21 cellular contexts compared by ENCODE assay signal in genomic region chr9:79432485-79432884, GRCh38.
A peak's percentile ranks its signal among the peaks of the same experiment; 100 is the strongest.
DNase-seq lines count a peak whose midpoint lies in the region; ATAC-seq and TF ChIP-seq lines count a peak whose summit lies in the region.
"Had no signal": no experiment of that assay in that cellular context is flagged by ENCODE, and none has a peak within 500 bp of the region (broad histone marks: within the 10 kb centered on the region; RNA-seq: fewer than 3 reads in every experiment).

No MANE protein-coding gene starts in this region.

- no peaks in the 10 kb centered on the region for H3K9me3 ChIP-seq in A673 (ENCODE audit: low read depth, low read length, poor library complexity, severe bottlenecking)
- H3K9me3 ChIP-seq: ascending aorta, vagina had no signal

- H3K4me1 ChIP-seq in A673 (ENCODE audit: insufficient read depth, low read length, poor library complexity, severe bottlenecking), result no peaks in the 10 kb centered on the region
- H3K4me1 ChIP-seq: ascending aorta, spleen, vagina had no signal

- no peaks in the 10 kb centered on the region for H3K36me3 ChIP-seq in A673 (ENCODE audit: insufficient read depth, low read length, poor library complexity, severe bottlenecking)
- H3K36me3 ChIP-seq: ascending aorta, spleen, vagina had no signal

- BruUV-seq in A673 (replicated peaks; lab: Mats Ljungman, UMichigan), result no TSS peak

- CTCF ChIA-PET in A673 (lab: Charles Lee), result no interaction called here

- 0 out of 2 replicates have a peak, but pooled peaks have one; percentile 24 for TF ChIP-seq CTCF in A673 (conservative IDR thresholded peaks at IDR 0.05; ENCODE audit: low read depth, low read length)
- TF ChIP-seq CTCF in epithelial cell of proximal tubule (conservative IDR thresholded peaks at IDR 0.05; ENCODE audit: low read depth, low read length), result peak; percentile 29

- H3K27me3 ChIP-seq in A673 (replicated peaks; ENCODE audit: insufficient read depth, low read depth, low read length, poor library complexity), result peaks cover 14% of the 10 kb centered on the region
- H3K27me3 ChIP-seq: ascending aorta, vagina had no signal

- DNase-seq in A673 (ENCODE audit: low spot score), result no peak
- peak; percentile 11 for DNase-seq in NCI-H460 (ENCODE audit: extremely low read depth, low read depth)
- no peak for DNase-seq in epithelial cell of proximal tubule (ENCODE audit: low read depth)
- no peak for DNase-seq in stimulated activated CD4-positive, alpha-beta T cell treated with anti-CD3 and anti-CD28 coated beads, Interleukin-12 subunit alpha, Interleukin-12 subunit beta, amount 100 ng/mL, for 4 hours
- DNase-seq in hypothalamus (lab: John Stamatoyannopoulos, UW), result no peak
- no peak for DNase-seq in Ammon's horn (ENCODE audit: low spot score)
- DNase-seq: activated CD8-positive, alpha-beta T cell treated with anti-CD3 and anti-CD28 coated beads, Interleukin-2, amount 10 ng/mL, durations not matched to agents 7 days and 5 days; activated naive CD4-positive, alpha-beta T cell treated with anti-CD3 and anti-CD28 coated beads, Interleukin-2, amount 50 U/mL, for 16 hours; activated T-cell treated with anti-CD3 and anti-CD28 coated beads, Interleukin-2, amount 50 U/mL, for 4 hours; effector memory CD4-positive, alpha-beta T cell; HCEC 1CT; MV-4-11; NCI-H187 treated with DMSO at 0.1 percent for 48 hours; NCI-H446 treated with DMSO at 0.1 percent for 48 hours; spleen; T-helper 1 cell had no signal

- intact Hi-C loops in A673 (cut with micrococcal nuclease; ENCODE audit: unreplicated experiment), result no loop called here

- H3K4me3 ChIP-seq in A673 (ENCODE audit: low read depth, low read length, poor library complexity, severe bottlenecking), result no peak overlapping the region
- H3K4me3 ChIP-seq in epithelial cell of proximal tubule (ENCODE audit: low read depth, low read length), result no peak overlapping the region
- H3K4me3 ChIP-seq: ascending aorta, spleen, vagina had no signal

- ATAC-seq in GM21526 (IDR thresholded peaks at IDR 0.05; ENCODE audit: low FRiP score, unreplicated experiment), result peak; percentile 63
- no peak for ATAC-seq in HG02938 (IDR thresholded peaks at IDR 0.05; ENCODE audit: unreplicated experiment)
- ATAC-seq: activated CD8-positive, alpha-beta T cell treated with anti-CD3 and anti-CD28 coated beads, Interleukin-2, amount 10 ng/mL, durations not matched to agents 7 days and 5 days; activated T-cell treated with anti-CD3 and anti-CD28 coated beads, Interleukin-2, amount 50 U/mL, for 4 hours; Right ventricle myocardium inferior had no signal

- no peak overlapping the region for H3K27ac ChIP-seq in A673 (ENCODE audit: low read depth, low read length, poor library complexity, severe bottlenecking)
- H3K27ac ChIP-seq: ascending aorta, spleen, vagina had no signal

- POLR2A ChIA-PET in A673 (lab: Charles Lee; ENCODE audit: low non-redundant PET), result no interaction called here
